In genomic region chr5:175564716-175565115, GRCh38 we compare ENCODE assay signal across 28 cellular contexts.
"Had no signal": no experiment of that assay in that cellular context is flagged by ENCODE, and none has a peak within 500 bp of the region (broad histone marks: within the 10 kb centered on the region; RNA-seq: fewer than 3 reads in every experiment).

No MANE protein-coding gene starts in this region.

- ATAC-seq: activated naive CD4-positive, alpha-beta T cell treated with anti-CD3 and anti-CD28 coated beads, Interleukin-2, amount 50 U/mL, for 72 hours; activated naive CD8-positive, alpha-beta T cell treated with anti-CD3 and anti-CD28 coated beads, Interleukin-2, amount 50 U/mL, for 24 hours; activated T-cell treated with anti-CD3 and anti-CD28 coated beads, Interleukin-2, amount 50 U/mL, for 4 hours; activated T-cell treated with anti-CD3 and anti-CD28 coated beads, Interleukin-2, amount 50 U/mL, for 72 hours; activated T-helper 17 cell treated with anti-CD3 and anti-CD28 coated beads, Interleukin-2, amount 50 U/mL, for 72 hours; body of pancreas had no signal

- DNase-seq: activated effector memory CD4-positive, alpha-beta T cell treated with anti-CD3 and anti-CD28 coated beads, Interleukin-2, amount 50 U/mL, for 16 hours; activated effector memory CD4-positive, alpha-beta T cell treated with Interleukin-2 at 50 U/mL for 16 hours; activated gamma-delta T cell; activated gamma-delta T cell treated with Interleukin-2 at 50 U/mL for 16 hours; activated naive CD4-positive, alpha-beta T cell; activated naive CD4-positive, alpha-beta T cell treated with anti-CD3 and anti-CD28 coated beads for 36 hours; activated naive CD4-positive, alpha-beta T cell treated with anti-CD3 and anti-CD28 coated beads, Interleukin-2, amount 10 ng/mL, durations not matched to agents 7 days and 5 days; activated naive CD4-positive, alpha-beta T cell treated with anti-CD3 and anti-CD28 coated beads, Interleukin-2, amount 50 U/mL, for 16 hours; activated naive CD4-positive, alpha-beta T cell treated with Interleukin-2 at 50 U/mL for 16 hours; activated naive CD8-positive, alpha-beta T cell treated with anti-CD3 and anti-CD28 coated beads for 36 hours; activated naive CD8-positive, alpha-beta T cell treated with anti-CD3 and anti-CD28 coated beads, Interleukin-2, amount 10 ng/mL, durations not matched to agents 7 days and 5 days; activated naive CD8-positive, alpha-beta T cell treated with anti-CD3 and anti-CD28 coated beads, Interleukin-2, amount 50 U/mL, for 24 hours; activated T-cell treated with anti-CD3 and anti-CD28 coated beads, Interleukin-2, amount 50 U/mL, for 24 hours; activated T-cell treated with anti-CD3 and anti-CD28 coated beads, Interleukin-2, amount 50 U/mL, for 4 hours; activated T-cell treated with anti-CD3 and anti-CD28 coated beads, Interleukin-2, amount 50 U/mL, for 48 hours; activated T-cell treated with anti-CD3 and anti-CD28 coated beads, Interleukin-2, amount 50 U/mL, for 72 hours; adrenal gland; amniotic stem cell; amygdala; anterior cingulate cortex; aorta; body of pancreas; brain microvascular endothelial cell; caudate nucleus; central memory CD4-positive, alpha-beta T cell; cerebellar nuclear complex had no signal
